In the genomic region with DNA sequence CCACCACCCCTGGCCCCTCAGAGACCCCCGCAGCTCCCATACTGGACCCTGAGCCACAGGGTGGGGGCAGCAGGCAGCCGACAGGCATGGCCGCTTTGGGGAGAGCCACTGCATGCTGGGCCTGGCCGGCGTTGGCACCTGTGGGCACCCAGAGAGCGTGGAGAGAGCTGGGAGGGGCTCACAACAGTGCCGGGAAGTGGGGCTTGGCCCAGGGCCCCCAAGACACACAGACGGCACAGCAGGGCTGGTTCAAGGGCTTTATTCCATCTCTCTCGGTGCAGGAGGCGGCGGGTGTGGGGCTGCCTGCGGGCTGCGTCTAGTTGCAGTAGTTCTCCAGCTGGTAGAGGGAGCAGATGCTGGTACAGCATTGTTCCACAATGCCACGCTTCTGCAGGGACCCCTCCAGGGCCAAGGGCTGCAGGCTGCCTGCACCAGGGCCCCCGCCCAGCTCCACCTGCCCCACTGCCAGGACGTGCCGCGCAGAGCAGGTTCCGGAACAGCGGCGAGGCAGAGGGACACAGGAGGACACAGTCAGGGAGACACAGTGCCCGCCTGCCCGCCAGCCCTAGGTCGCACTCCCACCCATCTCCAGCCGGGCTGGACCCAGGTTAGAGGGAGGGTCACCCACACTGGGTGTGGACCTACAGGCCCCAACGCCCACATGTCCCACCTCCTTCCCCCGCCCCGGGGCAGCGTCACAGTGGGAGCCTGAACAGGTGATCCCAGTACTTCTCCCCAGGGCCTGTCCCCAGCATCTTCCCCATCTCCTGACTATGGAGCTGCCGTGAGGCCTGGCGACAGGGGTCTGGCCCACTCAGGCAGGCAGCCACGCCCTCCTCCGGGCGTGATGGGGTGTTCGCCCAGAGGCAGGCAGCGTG, we compare ENCODE assay signal across 2 cellular contexts.
TF ChIP-seq lines count a peak whose summit lies in the region.

No MANE protein-coding gene starts in this region.

TF ChIP-seq in HEK293, 187 proteins besides CTCF, POLR2A, EP300 and RAD21:
- TF ChIP-seq ZNF132 (tag by site-specific recombination; IDR thresholded peaks at IDR 0.05; ENCODE audit: borderline replicate concordance) (no peak), ZNF600 (tag by site-specific recombination; IDR thresholded peaks at IDR 0.05) (peak; percentile 51), ZNF530 (tag by site-specific recombination; IDR thresholded peaks at IDR 0.05; ENCODE audit: low read depth) (no peak), KLF1 (tag by site-specific recombination; IDR thresholded peaks at IDR 0.05) (peak; percentile 64)

TF ChIP-seq in H1, 55 proteins besides CTCF, POLR2A, EP300 and RAD21:
- no peak for TF ChIP-seq RFX5 (IDR thresholded peaks at IDR 0.05; ENCODE audit: borderline replicate concordance, low read depth, low read length)
- TF ChIP-seq RBBP5 (IDR thresholded peaks at IDR 0.05; ENCODE audit: borderline replicate concordance, low read depth, low read length) = no peak
- no peak for TF ChIP-seq RXRA (IDR thresholded peaks at IDR 0.05; ENCODE audit: insufficient read depth, low read depth, low read length)
- no peak for TF ChIP-seq SAP30 (IDR thresholded peaks at IDR 0.05; ENCODE audit: insufficient read depth, insufficient replicate concordance, low read length)
- TF ChIP-seq MAFK (IDR thresholded peaks at IDR 0.05; ENCODE audit: low read depth, low read length) = no peak
- no peak for TF ChIP-seq SP2 (IDR thresholded peaks at IDR 0.05; ENCODE audit: low read length)
TF ChIP-seq in H1: peak in this region for 0.
